Comparison of ENCODE assay signal across 1 cellular context in the genomic region with DNA sequence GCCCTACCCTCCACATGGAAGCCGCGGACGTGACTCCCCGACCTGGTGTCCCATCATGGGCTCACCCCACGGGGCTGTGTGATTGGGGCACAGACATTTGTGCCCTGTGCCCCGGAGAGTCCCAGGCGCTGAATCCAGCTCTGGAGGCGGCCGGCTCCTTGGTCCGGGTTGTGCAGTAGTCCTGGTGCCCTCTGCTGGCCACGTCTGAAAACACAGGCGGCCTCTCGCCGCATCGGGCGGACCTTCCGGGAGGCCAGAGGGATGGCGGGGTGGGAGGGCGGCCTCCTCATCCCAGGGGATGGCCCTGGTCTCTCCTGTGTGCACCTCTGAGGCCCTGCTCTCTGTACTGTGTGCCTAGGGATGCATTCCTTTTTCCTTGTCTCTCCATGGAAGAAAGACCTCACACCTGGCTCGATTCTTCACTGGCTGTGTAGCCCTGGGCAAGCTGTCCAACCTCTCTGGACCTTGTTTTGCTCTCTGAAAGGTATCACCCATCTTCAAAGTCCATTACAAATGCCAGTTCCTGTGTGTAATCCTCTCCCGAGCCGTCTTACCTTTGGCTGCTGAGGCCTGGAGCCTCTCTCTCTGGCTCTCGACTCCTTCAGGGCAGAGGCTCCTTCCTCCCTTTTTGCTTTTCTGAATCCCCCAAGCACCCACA.
TF ChIP-seq lines count a peak whose summit lies in the region.

No MANE protein-coding gene starts in this region.

TF ChIP-seq in H1, 55 proteins besides CTCF, POLR2A, EP300 and RAD21 (continued from another document):
- TF ChIP-seq, protein P1, sequence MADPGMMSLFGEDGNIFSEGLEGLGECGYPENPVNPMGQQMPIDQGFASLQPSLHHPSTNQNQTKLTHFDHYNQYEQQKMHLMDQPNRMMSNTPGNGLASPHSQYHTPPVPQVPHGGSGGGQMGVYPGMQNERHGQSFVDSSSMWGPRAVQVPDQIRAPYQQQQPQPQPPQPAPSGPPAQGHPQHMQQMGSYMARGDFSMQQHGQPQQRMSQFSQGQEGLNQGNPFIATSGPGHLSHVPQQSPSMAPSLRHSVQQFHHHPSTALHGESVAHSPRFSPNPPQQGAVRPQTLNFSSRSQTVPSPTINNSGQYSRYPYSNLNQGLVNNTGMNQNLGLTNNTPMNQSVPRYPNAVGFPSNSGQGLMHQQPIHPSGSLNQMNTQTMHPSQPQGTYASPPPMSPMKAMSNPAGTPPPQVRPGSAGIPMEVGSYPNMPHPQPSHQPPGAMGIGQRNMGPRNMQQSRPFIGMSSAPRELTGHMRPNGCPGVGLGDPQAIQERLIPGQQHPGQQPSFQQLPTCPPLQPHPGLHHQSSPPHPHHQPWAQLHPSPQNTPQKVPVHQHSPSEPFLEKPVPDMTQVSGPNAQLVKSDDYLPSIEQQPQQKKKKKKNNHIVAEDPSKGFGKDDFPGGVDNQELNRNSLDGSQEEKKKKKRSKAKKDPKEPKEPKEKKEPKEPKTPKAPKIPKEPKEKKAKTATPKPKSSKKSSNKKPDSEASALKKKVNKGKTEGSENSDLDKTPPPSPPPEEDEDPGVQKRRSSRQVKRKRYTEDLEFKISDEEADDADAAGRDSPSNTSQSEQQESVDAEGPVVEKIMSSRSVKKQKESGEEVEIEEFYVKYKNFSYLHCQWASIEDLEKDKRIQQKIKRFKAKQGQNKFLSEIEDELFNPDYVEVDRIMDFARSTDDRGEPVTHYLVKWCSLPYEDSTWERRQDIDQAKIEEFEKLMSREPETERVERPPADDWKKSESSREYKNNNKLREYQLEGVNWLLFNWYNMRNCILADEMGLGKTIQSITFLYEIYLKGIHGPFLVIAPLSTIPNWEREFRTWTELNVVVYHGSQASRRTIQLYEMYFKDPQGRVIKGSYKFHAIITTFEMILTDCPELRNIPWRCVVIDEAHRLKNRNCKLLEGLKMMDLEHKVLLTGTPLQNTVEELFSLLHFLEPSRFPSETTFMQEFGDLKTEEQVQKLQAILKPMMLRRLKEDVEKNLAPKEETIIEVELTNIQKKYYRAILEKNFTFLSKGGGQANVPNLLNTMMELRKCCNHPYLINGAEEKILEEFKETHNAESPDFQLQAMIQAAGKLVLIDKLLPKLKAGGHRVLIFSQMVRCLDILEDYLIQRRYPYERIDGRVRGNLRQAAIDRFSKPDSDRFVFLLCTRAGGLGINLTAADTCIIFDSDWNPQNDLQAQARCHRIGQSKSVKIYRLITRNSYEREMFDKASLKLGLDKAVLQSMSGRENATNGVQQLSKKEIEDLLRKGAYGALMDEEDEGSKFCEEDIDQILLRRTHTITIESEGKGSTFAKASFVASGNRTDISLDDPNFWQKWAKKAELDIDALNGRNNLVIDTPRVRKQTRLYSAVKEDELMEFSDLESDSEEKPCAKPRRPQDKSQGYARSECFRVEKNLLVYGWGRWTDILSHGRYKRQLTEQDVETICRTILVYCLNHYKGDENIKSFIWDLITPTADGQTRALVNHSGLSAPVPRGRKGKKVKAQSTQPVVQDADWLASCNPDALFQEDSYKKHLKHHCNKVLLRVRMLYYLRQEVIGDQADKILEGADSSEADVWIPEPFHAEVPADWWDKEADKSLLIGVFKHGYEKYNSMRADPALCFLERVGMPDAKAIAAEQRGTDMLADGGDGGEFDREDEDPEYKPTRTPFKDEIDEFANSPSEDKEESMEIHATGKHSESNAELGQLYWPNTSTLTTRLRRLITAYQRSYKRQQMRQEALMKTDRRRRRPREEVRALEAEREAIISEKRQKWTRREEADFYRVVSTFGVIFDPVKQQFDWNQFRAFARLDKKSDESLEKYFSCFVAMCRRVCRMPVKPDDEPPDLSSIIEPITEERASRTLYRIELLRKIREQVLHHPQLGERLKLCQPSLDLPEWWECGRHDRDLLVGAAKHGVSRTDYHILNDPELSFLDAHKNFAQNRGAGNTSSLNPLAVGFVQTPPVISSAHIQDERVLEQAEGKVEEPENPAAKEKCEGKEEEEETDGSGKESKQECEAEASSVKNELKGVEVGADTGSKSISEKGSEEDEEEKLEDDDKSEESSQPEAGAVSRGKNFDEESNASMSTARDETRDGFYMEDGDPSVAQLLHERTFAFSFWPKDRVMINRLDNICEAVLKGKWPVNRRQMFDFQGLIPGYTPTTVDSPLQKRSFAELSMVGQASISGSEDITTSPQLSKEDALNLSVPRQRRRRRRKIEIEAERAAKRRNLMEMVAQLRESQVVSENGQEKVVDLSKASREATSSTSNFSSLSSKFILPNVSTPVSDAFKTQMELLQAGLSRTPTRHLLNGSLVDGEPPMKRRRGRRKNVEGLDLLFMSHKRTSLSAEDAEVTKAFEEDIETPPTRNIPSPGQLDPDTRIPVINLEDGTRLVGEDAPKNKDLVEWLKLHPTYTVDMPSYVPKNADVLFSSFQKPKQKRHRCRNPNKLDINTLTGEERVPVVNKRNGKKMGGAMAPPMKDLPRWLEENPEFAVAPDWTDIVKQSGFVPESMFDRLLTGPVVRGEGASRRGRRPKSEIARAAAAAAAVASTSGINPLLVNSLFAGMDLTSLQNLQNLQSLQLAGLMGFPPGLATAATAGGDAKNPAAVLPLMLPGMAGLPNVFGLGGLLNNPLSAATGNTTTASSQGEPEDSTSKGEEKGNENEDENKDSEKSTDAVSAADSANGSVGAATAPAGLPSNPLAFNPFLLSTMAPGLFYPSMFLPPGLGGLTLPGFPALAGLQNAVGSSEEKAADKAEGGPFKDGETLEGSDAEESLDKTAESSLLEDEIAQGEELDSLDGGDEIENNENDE (IDR thresholded peaks at IDR 0.05; ENCODE audit: insufficient replicate concordance, low read length), result no peak
- TF ChIP-seq SP4 (IDR thresholded peaks at IDR 0.05; ENCODE audit: low read length), result no peak
